In the genomic region with DNA sequence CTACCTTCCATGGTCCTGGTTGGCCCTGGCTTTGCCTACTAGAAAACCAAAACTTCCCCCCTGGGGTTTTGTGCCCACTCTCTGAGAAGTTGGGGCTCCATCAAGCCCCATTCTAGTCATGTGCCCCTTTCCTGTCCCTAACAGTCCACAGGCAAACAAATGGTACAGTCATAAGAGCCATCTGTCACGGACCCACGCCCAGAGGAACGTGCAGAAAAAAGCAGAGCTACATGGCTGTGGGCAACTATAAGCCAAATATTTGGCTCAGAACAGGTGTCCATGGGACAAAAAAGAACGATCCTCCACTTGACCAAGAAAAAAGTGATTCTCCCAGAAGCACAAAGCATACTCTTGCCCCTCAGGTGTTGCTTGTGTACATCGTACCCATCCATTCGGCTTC, we compare ENCODE assay signal across 2 cellular contexts.
A peak's percentile ranks its signal among the peaks of the same experiment; 100 is the strongest.
TF ChIP-seq lines count a peak whose summit lies in the region.

No MANE protein-coding gene starts in this region.

TF ChIP-seq in HepG2, 621 proteins besides CTCF, POLR2A, EP300 and RAD21:
- TF ChIP-seq RBM22 (optimal IDR thresholded peaks at IDR 0.05; ENCODE audit: low read length): peak; percentile 35
- no peak for TF ChIP-seq RNF219 (CRISPR knock-in tag; IDR thresholded peaks at IDR 0.05)

TF ChIP-seq in K562, 482 proteins besides CTCF, POLR2A, EP300 and RAD21:
- TF ChIP-seq FOXA3 (CRISPR knock-in tag; conservative IDR thresholded peaks at IDR 0.05 in 1 of 2, IDR thresholded peaks at IDR 0.05 in 1 of 2) (no peak), POLR2AphosphoS5 (IDR thresholded peaks at IDR 0.05; ENCODE audit: control insufficient read depth, insufficient read depth, low read depth, low read length) (0 out of 2 replicates have a peak, but pooled peaks have one; percentile 2), CHD1 (IDR thresholded peaks at IDR 0.05; ENCODE audit: low read length) (no peak), SMAD4 (CRISPR knock-in tag; conservative IDR thresholded peaks at IDR 0.05) (no peak)
